31 cellular contexts compared by ENCODE assay signal in genomic region chr15:60081976-60082375, GRCh38.
"Had no signal": no experiment of that assay in that cellular context is flagged by ENCODE, and none has a peak within 500 bp of the region (broad histone marks: within the 10 kb centered on the region; RNA-seq: fewer than 3 reads in every experiment).

No MANE protein-coding gene starts in this region.

- H3K4me3 ChIP-seq: neural progenitor cell, ovary, psoas muscle, skin epidermis, smooth muscle cell, spleen, suprapubic skin, testis, tibial artery, transverse colon, upper lobe of right lung, uterus had no signal

- H3K9me3 ChIP-seq: ovary, psoas muscle, spleen, suprapubic skin, testis, tibial artery, transverse colon, upper lobe of right lung, uterus had no signal

- H3K4me1 ChIP-seq: parathyroid adenoma, psoas muscle, spleen, suprapubic skin, testis, tibial artery, transverse colon, upper lobe of right lung, uterus had no signal

- H3K36me3 Mint-ChIP-seq: naive thymus-derived CD8-positive, alpha-beta T cell; natural killer cell treated with Interleukin-12 subunit alpha and Interleukin-12 subunit beta and Interleukin-15 and Interleukin-18, amount 100 ng/mL, for 72 hours; neural progenitor cell; stimulated activated memory B cell treated with anti-CD40 and anti-IgM and Interleukin-4, amounts not matched to agents 10 μg/mL and 1 μg/mL and 100 μg/mL, for 72 hours; type B pancreatic cell had no signal

- H3K36me3 ChIP-seq: neural progenitor cell, ovary, spleen, suprapubic skin, tibial artery, transverse colon, upper lobe of right lung, uterus had no signal

- DNase-seq: naive thymus-derived CD8-positive, alpha-beta T cell; occipital lobe; ovary; posterior cingulate gyrus; psoas muscle; right cardiac atrium; spleen; stimulated activated CD4-positive, alpha-beta T cell treated with anti-CD3 and anti-CD28 coated beads, Interleukin-12 subunit alpha, Interleukin-12 subunit beta, amount 100 ng/mL, for 4 hours; stimulated activated CD4-positive, alpha-beta T cell treated with anti-CD3 and anti-CD28 coated beads, Interleukin-1b, Interleukin-23, amount 100 ng/mL, for 48 hours; stimulated activated CD4-positive, alpha-beta T cell treated with anti-CD3 and anti-CD28 coated beads, Interleukin-4, amount 100 ng/mL, for 1 hour; stimulated activated CD4-positive, alpha-beta T cell treated with anti-CD3 and anti-CD28 coated beads, Interleukin-4, amount 100 ng/mL, for 4 hours; stimulated activated CD8-positive, alpha-beta memory T cell treated with anti-CD3 and anti-CD28 coated beads, Interleukin-4, amount 100 ng/mL, for 48 hours; stimulated activated naive CD4-positive, alpha-beta T cell; stimulated activated naive CD8-positive, alpha-beta T cell treated with anti-CD3 and anti-CD28 coated beads, Interleukin-15, amount 100 ng/mL, for 72 hours; stimulated activated naive CD8-positive, alpha-beta T cell treated with anti-CD3 and anti-CD28 coated beads, Interleukin-15, Interleukin-2, amounts not matched to agents 100 U/mL and 50 U/mL, for 24 hours; substantia nigra; testis; tibial artery; transverse colon; upper lobe of right lung; uterus had no signal

- H3K79me2 ChIP-seq: parathyroid adenoma had no signal

- ATAC-seq: naive thymus-derived CD8-positive, alpha-beta T cell; natural killer cell treated with Interleukin-12 subunit alpha and Interleukin-12 subunit beta and Interleukin-15 and Interleukin-18, amount 100 ng/mL, for 72 hours; psoas muscle; right cardiac atrium; sciatic nerve; stimulated activated memory B cell treated with anti-CD40 and anti-IgM and Interleukin-4, amounts not matched to agents 10 μg/mL and 1 μg/mL and 100 μg/mL, for 72 hours; stimulated activated naive CD8-positive, alpha-beta T cell treated with anti-CD3 and anti-CD28 coated beads, Interleukin-15, amount 100 ng/mL, for 72 hours; stimulated activated naive CD8-positive, alpha-beta T cell treated with anti-CD3 and anti-CD28 coated beads, Interleukin-15, Interleukin-2, amounts not matched to agents 100 U/mL and 50 U/mL, for 24 hours; upper lobe of right lung had no signal

- H3K9ac ChIP-seq: neural progenitor cell, parathyroid adenoma had no signal

- H3K27ac ChIP-seq: neural progenitor cell, ovary, parathyroid adenoma, psoas muscle, skin epidermis, spleen, suprapubic skin, testis, tibial artery, transverse colon, upper lobe of right lung, uterus had no signal

- H2AFZ ChIP-seq: neural progenitor cell, parathyroid adenoma had no signal

- H3K4me1 Mint-ChIP-seq: stimulated activated memory B cell treated with anti-CD40 and anti-IgM and Interleukin-4, amounts not matched to agents 10 μg/mL and 1 μg/mL and 100 μg/mL, for 72 hours had no signal

- H3K4me3 Mint-ChIP-seq: naive thymus-derived CD8-positive, alpha-beta T cell; natural killer cell treated with Interleukin-12 subunit alpha and Interleukin-12 subunit beta and Interleukin-15 and Interleukin-18, amount 100 ng/mL, for 72 hours; neural progenitor cell; stimulated activated memory B cell treated with anti-CD40 and anti-IgM and Interleukin-4, amounts not matched to agents 10 μg/mL and 1 μg/mL and 100 μg/mL, for 72 hours; stimulated activated naive CD8-positive, alpha-beta T cell treated with anti-CD3 and anti-CD28 coated beads, Interleukin-15, amount 100 ng/mL, for 72 hours; type B pancreatic cell had no signal

- H3K4me2 ChIP-seq: neural progenitor cell, smooth muscle cell had no signal

- H3K9me3 Mint-ChIP-seq: naive thymus-derived CD8-positive, alpha-beta T cell; natural killer cell treated with Interleukin-12 subunit alpha and Interleukin-12 subunit beta and Interleukin-15 and Interleukin-18, amount 100 ng/mL, for 72 hours; neural progenitor cell; stimulated activated memory B cell treated with anti-CD40 and anti-IgM and Interleukin-4, amounts not matched to agents 10 μg/mL and 1 μg/mL and 100 μg/mL, for 72 hours; stimulated activated naive CD8-positive, alpha-beta T cell treated with anti-CD3 and anti-CD28 coated beads, Interleukin-15, amount 100 ng/mL, for 72 hours had no signal

- H3K27ac Mint-ChIP-seq: naive thymus-derived CD8-positive, alpha-beta T cell; natural killer cell treated with Interleukin-12 subunit alpha and Interleukin-12 subunit beta and Interleukin-15 and Interleukin-18, amount 100 ng/mL, for 72 hours; neural progenitor cell; progenitor cell of endocrine pancreas; stimulated activated memory B cell treated with anti-CD40 and anti-IgM and Interleukin-4, amounts not matched to agents 10 μg/mL and 1 μg/mL and 100 μg/mL, for 72 hours; type B pancreatic cell had no signal

- H3K27me3 ChIP-seq: neural progenitor cell, ovary, testis, tibial artery, upper lobe of right lung, uterus had no signal
